Comparison of ENCODE assay signal across 9 cellular contexts in the genomic region with DNA sequence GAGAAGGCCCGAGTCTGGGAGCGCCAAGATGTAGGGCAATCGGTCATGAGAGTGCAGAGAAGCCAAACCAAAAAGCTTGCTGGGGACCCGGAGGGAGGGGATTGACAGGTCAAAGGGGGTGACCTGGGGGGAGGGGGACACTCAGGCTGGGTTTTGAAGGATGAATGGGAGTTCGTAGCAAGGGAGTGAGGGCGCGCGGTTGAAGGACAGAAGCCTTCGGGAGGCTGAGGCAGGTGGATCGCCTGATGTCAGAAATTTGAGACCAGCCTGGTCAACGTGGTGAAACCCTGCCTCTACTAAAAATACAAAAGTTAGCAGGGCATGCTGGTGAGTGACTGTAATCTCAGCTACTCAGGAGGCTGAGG. TPM values are rescaled to one million over a fixed set of nuclear protein-coding genes. Genes with fewer than 3 reads are reported as not detected.
DNase-seq lines count a peak whose midpoint lies in the region; ATAC-seq, FAIRE-seq and TF ChIP-seq lines count a peak whose summit lies in the region.
"Not testable (repeated sequence)": the region's sequence is repeated elsewhere in the genome, so short reads cannot be mapped to it uniquely, and the experiment has no call there.
"Had no signal": no experiment of that assay in that cellular context is flagged by ENCODE, and none has a peak within 500 bp of the region (broad histone marks: within the 10 kb centered on the region; RNA-seq: fewer than 3 reads in every experiment).

No MANE protein-coding gene starts in this region.

- not testable (repeated sequence) for BruUV-seq in Calu3 (replicated peaks; lab: Mats Ljungman, UMichigan); GM12878 (replicated peaks; lab: Mats Ljungman, UMichigan)

- 62% methylated on average over 11 of the region's 11 CpGs for WGBS in GM12878 (ENCODE audit: insufficient coverage, insufficient replicate concordance, low lambda C conversion rate, missing lambda C conversion rate)
- 20 to 38% (median 21%) methylated on average over 11 of the region's 11 CpGs for WGBS in psoas muscle, 3 donors
- WGBS in upper lobe of left lung, 2 donors, result 44 to 47% methylated on average over 11 of the region's 11 CpGs

- FAIRE-seq in GM12878 (lab: Jason Lieb, UNC), result not testable (repeated sequence)

- not testable (repeated sequence) for H3K27ac Mint-ChIP-seq in Calu3 (ENCODE audit: unreplicated experiment); activated B cell treated with CpG ODN at 0.5 μM for 24 hours
- H3K27ac Mint-ChIP-seq in memory B cell, result peak overlapping the region; percentile 81

- not testable (repeated sequence) for H3K9me3 ChIP-seq in KOPT-K1 (ENCODE audit: insufficient read depth, low read length, poor library complexity, severe bottlenecking); GM12878 (replicated peaks; ENCODE audit: control insufficient read depth, insufficient read depth, low read length); fibroblast of lung (ENCODE audit: control insufficient read depth, insufficient read depth, low read depth, low read length); psoas muscle; upper lobe of left lung

- H4K20me1 ChIP-seq in GM12878 (ENCODE audit: control insufficient read depth, insufficient read depth); fibroblast of lung (ENCODE audit: control insufficient read depth, extremely low read depth, insufficient read depth, low read length): not testable (repeated sequence)

- H3K4me2 ChIP-seq in GM12878 (ENCODE audit: control insufficient read depth, insufficient read depth), result peak overlapping the region; percentile 49
- H3K4me2 ChIP-seq in fibroblast of lung (ENCODE audit: extremely low read depth, insufficient read depth, low read length), result peak overlapping the region; percentile 25

- SMC1A ChIA-PET in GM12878 (lab: Charles Lee; ENCODE audit: uncharacterized antibody, unreplicated experiment), result interaction anchor here (1.0 kb wide), 1 partner anchor 97 kb away, joined by 3 read pairs; no protein-coding TSS in a partner anchor

- H3K27me3 Mint-ChIP-seq in Calu3 (ENCODE audit: unreplicated experiment); activated B cell treated with CpG ODN at 0.5 μM for 24 hours; memory B cell: not testable (repeated sequence)

- H3K9ac ChIP-seq in GM12878 (ENCODE audit: control insufficient read depth, insufficient read depth, low read length), result peak overlapping the region; percentile 65; the same call in 1 of the 2 replicates
- H3K9ac ChIP-seq in fibroblast of lung (ENCODE audit: insufficient read depth, low read length), result not testable (repeated sequence)

- H2AFZ ChIP-seq in GM12878 (ENCODE audit: control insufficient read depth, low read depth, low read length) (peak overlapping the region; percentile 72), fibroblast of lung (ENCODE audit: low read length) (peak overlapping the region; percentile 82)

- not testable (repeated sequence) for TF ChIP-seq RAD21 in GM12878 (IDR thresholded peaks at IDR 0.05; ENCODE audit: insufficient read depth, low read depth, low read length)

- not testable (repeated sequence) for TF ChIP-seq EP300 in GM12878 (IDR thresholded peaks at IDR 0.05; ENCODE audit: borderline replicate concordance in 1 of 2, control insufficient read depth in 1 of 2, low read depth in 2 of 2, low read length in 2 of 2); upper lobe of left lung (IDR thresholded peaks at IDR 0.05)

- not testable (repeated sequence) for H3K4me1 Mint-ChIP-seq in Calu3 (ENCODE audit: low read depth, unreplicated experiment)
- H3K4me1 Mint-ChIP-seq in activated B cell treated with CpG ODN at 0.5 μM for 24 hours, result peaks cover 26% of the 10 kb centered on the region
- peaks cover 15% of the 10 kb centered on the region for H3K4me1 Mint-ChIP-seq in memory B cell

- H3K27ac ChIP-seq in KOPT-K1 (ENCODE audit: low read depth, low read length, poor library complexity, severe bottlenecking) (peak overlapping the region; percentile 64), psoas muscle (peak overlapping the region; percentile 91), upper lobe of left lung (peak overlapping the region; percentile 20 to 87 (median 66))
- H3K27ac ChIP-seq in GM12878 (ENCODE audit: control insufficient read depth, insufficient read depth); fibroblast of lung (ENCODE audit: insufficient read depth, low read length): not testable (repeated sequence)

- peak overlapping the region; percentile 67 for H3K4me3 Mint-ChIP-seq in Calu3 (ENCODE audit: low read depth, unreplicated experiment)
- peak overlapping the region; percentile 79 for H3K4me3 Mint-ChIP-seq in activated B cell treated with CpG ODN at 0.5 μM for 24 hours
- peak overlapping the region; percentile 76 for H3K4me3 Mint-ChIP-seq in memory B cell

- intact Hi-C loops in Calu3 (cut with micrococcal nuclease; ENCODE audit: unreplicated experiment); activated B cell treated with CpG ODN at 0.5 μM for 24 hours (cut with micrococcal nuclease); GM12878 (cut with micrococcal nuclease; ENCODE audit: unreplicated experiment): not testable (repeated sequence)
- intact Hi-C loops in psoas muscle (cut with DNase I), result loop anchor here in 1 of 2 donors (10.0 kb wide), 1 partner anchor 72 kb away; no protein-coding TSS in a partner anchor

- H3K4me3 ChIP-seq in GM12878 (peak overlapping the region; percentile 74), fibroblast of lung (replicated peaks in 1 of 4; ENCODE audit: control extremely low read depth in 1 of 4, insufficient read depth in 1 of 4, low read depth in 3 of 4, low read length in 4 of 4) (peak overlapping the region; percentile 36 to 64 (median 52)), psoas muscle (peak overlapping the region; percentile 78), upper lobe of left lung (peak overlapping the region; percentile 70 to 93 (median 85))

- H3K36me3 Mint-ChIP-seq in Calu3 (ENCODE audit: insufficient read depth, unreplicated experiment), result peaks cover 19% of the 10 kb centered on the region
- not testable (repeated sequence) for H3K36me3 Mint-ChIP-seq in activated B cell treated with CpG ODN at 0.5 μM for 24 hours (ENCODE audit: low read depth); memory B cell

- not testable (repeated sequence) for TF ChIP-seq CTCF in Calu3 (IDR thresholded peaks at IDR 0.05; ENCODE audit: unreplicated experiment); activated B cell treated with CpG ODN at 0.5 μM for 24 hours (IDR thresholded peaks at IDR 0.05); GM12878 (IDR thresholded peaks at IDR 0.05 in 2 of 3, conservative IDR thresholded peaks at IDR 0.05 in 1 of 3; ENCODE audit: control insufficient read depth in 2 of 3, extremely low read depth in 1 of 3, insufficient read depth in 1 of 3, low read depth in 3 of 3, low read length in 3 of 3); fibroblast of lung (conservative IDR thresholded peaks at IDR 0.05 in 1 of 2, IDR thresholded peaks at IDR 0.05 in 1 of 2; ENCODE audit: low read depth in 1 of 2, low read length in 2 of 2); psoas muscle (IDR thresholded peaks at IDR 0.05); upper lobe of left lung (IDR thresholded peaks at IDR 0.05)

- not testable (repeated sequence) for H3K9me3 Mint-ChIP-seq in Calu3 (ENCODE audit: low read depth, unreplicated experiment); activated B cell treated with CpG ODN at 0.5 μM for 24 hours; memory B cell

- not testable (repeated sequence) for TF ChIP-seq POLR2A in GM12878 (IDR thresholded peaks at IDR 0.05; ENCODE audit: low read depth, low read length); upper lobe of left lung (IDR thresholded peaks at IDR 0.05)

- H3K27me3 ChIP-seq in GM12878 (replicated peaks in 1 of 2; ENCODE audit: control insufficient read depth in 2 of 2, insufficient read depth in 2 of 2, low read length in 1 of 2); fibroblast of lung (ENCODE audit: control insufficient read depth, insufficient read depth, low read length); psoas muscle (ENCODE audit: insufficient read depth in 3 of 3, low read length in 2 of 3); upper lobe of left lung: not testable (repeated sequence)

- in situ Hi-C loops in GM12878 (cut with MboI), result not testable (repeated sequence)

- not testable (repeated sequence) for ATAC-seq in activated B cell treated with CpG ODN at 0.5 μM for 24 hours (ENCODE audit: low read depth); GM12878; memory B cell (ENCODE audit: low read depth); upper lobe of left lung (ENCODE audit: low FRiP score in 2 of 2)
- ATAC-seq in psoas muscle, result peak; percentile 15 to 23 (median 18)

- not testable (repeated sequence) for H3K36me3 ChIP-seq in KOPT-K1 (ENCODE audit: insufficient read depth, low read length); GM12878 (ENCODE audit: control insufficient read depth in 2 of 2, insufficient read depth in 2 of 2, low read length in 1 of 2); fibroblast of lung (ENCODE audit: control insufficient read depth, insufficient read depth, low read length); psoas muscle (ENCODE audit: insufficient read depth in 1 of 2, low read depth in 1 of 2); upper lobe of left lung

- not testable (repeated sequence) for DNase-seq in Calu3; activated B cell treated with CpG ODN at 0.5 μM for 24 hours; GM12878 (ENCODE audit: low read depth, low spot score); fibroblast of lung (ENCODE audit: low read depth in 2 of 2); memory B cell (ENCODE audit: low spot score in 2 of 2); upper lobe of left lung
- peak in 1 of 2 donors; percentile 58 for DNase-seq in psoas muscle

- not testable (repeated sequence) for H3K4me1 ChIP-seq in GM12878 (ENCODE audit: control insufficient read depth, insufficient read depth, low read length); fibroblast of lung (ENCODE audit: control insufficient read depth, extremely low read depth, insufficient read depth, low read length)
- H3K4me1 ChIP-seq in psoas muscle, result peaks cover 15% of the 10 kb centered on the region
- H3K4me1 ChIP-seq in upper lobe of left lung, result peaks cover 13 to 20% (median 14%) of the 10 kb centered on the region in 4 donors

- CTCF ChIA-PET in Calu3 (lab: Charles Lee), result not testable (repeated sequence)
- CTCF ChIA-PET in activated B cell treated with CpG ODN at 0.5 μM for 24 hours (lab: Charles Lee), result interaction anchor here (1.5 kb wide), 1 partner anchor 140 kb away, joined by 9 read pairs; no protein-coding TSS in a partner anchor
- CTCF ChIA-PET in GM12878 (lab: Yijun Ruan, JAX), result interaction anchor here (1.0 to 2.1 kb wide), 5 partner anchors 17 to 76 kb away, joined by 3 to 8 read pairs (median 5); no protein-coding TSS in a partner anchor

- RAD21 ChIA-PET in GM12878 (lab: Charles Lee; ENCODE audit: unreplicated experiment), result interaction anchor here (0.7 to 1.8 kb wide), 7 partner anchors 50 to 140 kb away, joined by 3 to 6 read pairs (median 4); no protein-coding TSS in a partner anchor

- POLR2A ChIA-PET in activated B cell treated with CpG ODN at 0.5 μM for 24 hours (lab: Charles Lee), result interaction anchor here (0.6 to 1.1 kb wide), 4 partner anchors 73 to 602 kb away, joined by 3 to 5 read pairs (median 4); partner anchors contain the start of genes LAMTOR4, MBLAC1 and SRRT
- POLR2A ChIA-PET in GM12878 (lab: Charles Lee), result interaction anchor here (1.0 to 1.4 kb wide), 3 partner anchors 51 to 135 kb away, joined by 4 read pairs; no protein-coding TSS in a partner anchor

- H3K79me2 ChIP-seq in GM12878 (ENCODE audit: control insufficient read depth, insufficient read depth, low read length); fibroblast of lung (ENCODE audit: control insufficient read depth, insufficient read depth, low read length): not testable (repeated sequence)

RNA-seq across cellular contexts. Expression of gene SPDYE3, which starts 35.0 kb away (rescaled TPM):
- total RNA-seq in Calu3 (2022) (not detected in 2 replicates), activated B cell treated with CpG ODN at 0.5 μM for 24 hours (not detected in 2 replicates), GM12878 (2014; rRNA removed) (not detected in 2 replicates), GM12878 (2014; rRNA removed; fragmentation: Illumina TruSeq; extraction: Trizol) (not detected in 2 replicates), GM12878 (2021) (not detected in 2 replicates), fibroblast of lung (not detected in 2 replicates), psoas muscle (not detected), upper lobe of left lung (not detected)
- total RNA-seq in GM12878 (2013; cell fraction: nucleolus; rRNA removed), result 0.38 and 0.64 TPM in 2 replicates
- polyA plus RNA-seq in GM12878 (2011; ENCODE audit: low read depth), result 3.5 TPM
- polyA plus RNA-seq in GM12878 (2011; rRNA removed) (0.03 TPM in 1 of 2 replicates, not detected in the other), GM12878 (2014; fragmentation: Illumina TruSeq; extraction: Trizol) (not detected in 2 replicates), GM12878 (2014; fragmentation: Nextera tagmentation; extraction: Ambion mirVana) (1 to 10 TPM; 1.3 to 1.4 TPM), GM12878 (2014; rRNA removed) (0.03 TPM in 1 of 2 replicates, not detected in the other), GM12878 (2016; fragmentation: Nextera tagmentation; extraction: Ambion mirVana) (1 to 10 TPM; 7.2 to 9.4 TPM), fibroblast of lung (not detected in 2 replicates), psoas muscle (under 1 TPM in 2 of 3 donors, not detected in 1; 0.09 to 0.19 TPM)
- not detected in 2 replicates for polyA plus RNA-seq in GM12878 (2011; cell fraction: cytosol; rRNA removed)
- polyA plus RNA-seq in GM12878 (2011; cell fraction: nucleus; rRNA removed), result not detected in 2 replicates
- 4.2 and 4.5 TPM in 2 replicates for polyA plus RNA-seq in GM12878 (2012)
- polyA minus RNA-seq in GM12878 (2011; rRNA and poly(A)+ RNA removed), result not detected in 2 replicates
- not detected in 2 replicates for polyA minus RNA-seq in GM12878 (2011; cell fraction: cytosol; rRNA and poly(A)+ RNA removed)
- not detected in 2 replicates for polyA minus RNA-seq in GM12878 (2011; cell fraction: nucleus; rRNA and poly(A)+ RNA removed)
- polyA plus RNA-seq in fibroblast of lung (2012), result 2.0 and 2.1 TPM in 2 replicates
- polyA minus RNA-seq in fibroblast of lung (ENCODE audit: low replicate concordance), result not detected in 2 replicates
- total RNA-seq: lung microvascular endothelial cell had no signal

RNA-seq across cellular contexts. Expression of gene PVRIG, which starts 52.8 kb away (rescaled TPM):
- total RNA-seq in Calu3 (2022) (not detected in 2 replicates), activated B cell treated with CpG ODN at 0.5 μM for 24 hours (17.1 and 20.0 TPM in 2 replicates), GM12878 (2014; rRNA removed) (25.6 and 29.8 TPM in 2 replicates), GM12878 (2014; rRNA removed; fragmentation: Illumina TruSeq; extraction: Trizol) (5.2 and 7.7 TPM in 2 replicates), GM12878 (2021) (27.4 and 27.7 TPM in 2 replicates), fibroblast of lung (not detected in 2 replicates), psoas muscle (under 1 TPM in 1 of 4 donors, not detected in 3; 0.61 TPM), upper lobe of left lung (1 to 10 TPM in 5 of 6 donors, under 1 TPM in 1; 0.63 to 6.3 (median 1.7) TPM)
- total RNA-seq in GM12878 (2013; cell fraction: nucleolus; rRNA removed), result 20.3 and 21.7 TPM in 2 replicates
- polyA plus RNA-seq in GM12878 (2011; ENCODE audit: low read depth), result 3.7 TPM
- polyA plus RNA-seq in GM12878 (2011; rRNA removed) (3.1 and 8.4 TPM in 2 replicates), GM12878 (2014; fragmentation: Illumina TruSeq; extraction: Trizol) (0.38 and 3.9 TPM in 2 replicates), GM12878 (2014; fragmentation: Nextera tagmentation; extraction: Ambion mirVana) (1 to 10 TPM; 1.3 to 3.6 TPM), GM12878 (2014; rRNA removed) (39.4 and 41.4 TPM in 2 replicates), GM12878 (2016; fragmentation: Nextera tagmentation; extraction: Ambion mirVana) (10 to 100 TPM; 43.9 to 44.0 TPM), fibroblast of lung (not detected in 2 replicates), psoas muscle (under 1 TPM; 0.05 to 0.14 (median 0.06) TPM)
- 14.7 and 23.1 TPM in 2 replicates for polyA plus RNA-seq in GM12878 (2011; cell fraction: cytosol; rRNA removed)
- polyA plus RNA-seq in GM12878 (2011; cell fraction: nucleus; rRNA removed), result 21.8 and 23.1 TPM in 2 replicates
- 13.9 and 14.6 TPM in 2 replicates for polyA plus RNA-seq in GM12878 (2012)
- 1.7 and 6.8 TPM in 2 replicates for polyA minus RNA-seq in GM12878 (2011; rRNA and poly(A)+ RNA removed)
- 5.3 and 7.0 TPM in 2 replicates for polyA minus RNA-seq in GM12878 (2011; cell fraction: cytosol; rRNA and poly(A)+ RNA removed)
- polyA minus RNA-seq in GM12878 (2011; cell fraction: nucleus; rRNA and poly(A)+ RNA removed), result 10.0 and 16.9 TPM in 2 replicates
- 0.30 TPM in 1 of 2 replicates, not detected in the other for polyA plus RNA-seq in fibroblast of lung (2012)
- not detected in 2 replicates for polyA minus RNA-seq in fibroblast of lung (ENCODE audit: low replicate concordance)
- total RNA-seq: lung microvascular endothelial cell had no signal
